ENCODE assay signal across 8 cellular contexts in the genomic region with DNA sequence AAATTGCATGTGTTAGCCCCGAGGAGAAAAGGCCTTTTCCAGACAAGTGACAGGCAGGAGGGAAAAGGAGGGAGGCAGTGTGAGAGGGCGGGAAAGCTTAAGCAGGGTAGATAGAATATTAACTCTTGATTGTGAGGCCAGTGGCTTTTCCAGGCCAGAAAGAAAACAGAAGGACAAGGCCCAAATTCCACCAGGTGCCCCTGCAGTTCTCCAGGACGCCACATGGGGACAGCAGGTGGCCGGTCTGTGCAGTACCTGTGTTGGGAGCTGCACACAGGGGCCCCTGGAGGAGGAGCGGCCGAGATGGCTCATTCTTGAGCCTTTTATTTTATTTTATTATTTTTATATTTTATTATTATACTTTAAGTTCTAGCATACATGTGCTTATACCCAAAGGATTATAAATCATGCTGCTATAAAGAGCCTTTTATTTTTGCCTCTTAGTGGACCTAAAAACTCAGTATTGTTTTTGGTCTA.
A peak's percentile ranks its signal among the peaks of the same experiment; 100 is the strongest.
DNase-seq lines count a peak whose midpoint lies in the region; TF ChIP-seq lines count a peak whose summit lies in the region.

No MANE protein-coding gene starts in this region.

- H3K9me3 Mint-ChIP-seq in endodermal cell: no peaks in the 10 kb centered on the region
- no peaks in the 10 kb centered on the region for H3K9me3 Mint-ChIP-seq in nephron

- H3K27ac Mint-ChIP-seq in endodermal cell (peak overlapping the region; percentile 27), nephron (peak overlapping the region in 1 of 3 experiments; percentile 52)

- TF ChIP-seq CTCF in VCaP (conservative IDR thresholded peaks at IDR 0.05) (peak; percentile 98), endodermal cell (conservative IDR thresholded peaks at IDR 0.05) (peak; percentile 95), nephron (IDR thresholded peaks at IDR 0.05; ENCODE audit: unreplicated experiment in 3 of 3) (peak; percentile 74 to 89 (median 84))

- H3K9ac ChIP-seq in endodermal cell (ENCODE audit: extremely low read depth, low read length, poor library complexity, severe bottlenecking): no peak overlapping the region

- peaks cover 5% of the 10 kb centered on the region for H3K4me1 ChIP-seq in endodermal cell (ENCODE audit: control insufficient read depth, insufficient read depth, low read length)

- H3K4me1 Mint-ChIP-seq in endodermal cell (peaks cover 11% of the 10 kb centered on the region), nephron (peaks cover 10% of the 10 kb centered on the region)

- H3K36me3 ChIP-seq in endodermal cell (ENCODE audit: control insufficient read depth, insufficient read depth, low read length): no peaks in the 10 kb centered on the region

- H3K9me3 ChIP-seq in endodermal cell (ENCODE audit: control insufficient read depth, low read length): no peaks in the 10 kb centered on the region

- H3K27me3 Mint-ChIP-seq in endodermal cell (ENCODE audit: insufficient read depth) (no peaks in the 10 kb centered on the region), nephron (ENCODE audit: low read depth) (no peaks in the 10 kb centered on the region)

- DNase-seq in NCI-H345 (lab: John Stamatoyannopoulos, UW): peak; percentile 13
- DNase-seq in NCI-H345 treated with DMSO at 0.1 percent for 48 hours (lab: John Stamatoyannopoulos, UW; ENCODE audit: unreplicated experiment): no peak
- peak; percentile 66 for DNase-seq in HK-2 (ENCODE audit: unreplicated experiment)
- peak; percentile 93 for DNase-seq in endodermal cell
- no peak for DNase-seq in foreskin melanocyte
- no peak for DNase-seq in DMS153 (lab: John Stamatoyannopoulos, UW)

- 18 to 21% methylated on average over 3 to 4 of the region's 6 CpGs for WGBS in endodermal cell (ENCODE audit: insufficient coverage in 1 of 2, insufficient read length in 1 of 2), 2 experiments

- H3K27ac ChIP-seq in VCaP: no peak overlapping the region; the same call in 1 of the 2 replicates
- H3K27ac ChIP-seq in endodermal cell (ENCODE audit: low read depth, low read length): no peak overlapping the region

- H3K27me3 ChIP-seq in endodermal cell (ENCODE audit: control insufficient read depth, insufficient read depth, low read length, poor library complexity, severe bottlenecking): no peaks in the 10 kb centered on the region

- H3K4me3 Mint-ChIP-seq in endodermal cell (no peak overlapping the region), nephron (no peak overlapping the region)

- H3K36me3 Mint-ChIP-seq in endodermal cell (ENCODE audit: low read depth): no peaks in the 10 kb centered on the region
- no peaks in the 10 kb centered on the region for H3K36me3 Mint-ChIP-seq in nephron (ENCODE audit: low read depth)

- H3K4me3 ChIP-seq in endodermal cell (ENCODE audit: low read length): no peak overlapping the region

Comparison
In these comparisons a context has a peak if more than half of its experiments do, and no peak if none do; other contexts are left out.
1. DNase-seq: peak in NCI-H345 (single experiment), HK-2 (single experiment) and endodermal cell (single experiment); none in NCI-H345 treated with DMSO at 0.1 percent for 48 hours (single experiment), foreskin melanocyte (single experiment) and DMS153 (single experiment).
2. Peak in every context shown above with its lines, with median percentiles within 50 percentile points of each other: CTCF ChIP-seq.